ENCODE assay signal across 15 cellular contexts in genomic region chr3:140288575-140288974, GRCh38.
"Had no signal": no experiment of that assay in that cellular context is flagged by ENCODE, and none has a peak within 500 bp of the region (broad histone marks: within the 10 kb centered on the region; RNA-seq: fewer than 3 reads in every experiment).

No MANE protein-coding gene starts in this region.

- H3K4me3 ChIP-seq: left lung, psoas muscle, sigmoid colon, upper lobe of right lung had no signal

- H3K36me3 ChIP-seq: left lung, sigmoid colon, upper lobe of right lung had no signal

- ATAC-seq: effector memory CD8-positive, alpha-beta T cell; left lung; psoas muscle; stimulated activated naive CD8-positive, alpha-beta T cell treated with anti-CD3 and anti-CD28 coated beads, Interleukin-15, Interleukin-2, amounts not matched to agents 100 U/mL and 50 U/mL, for 24 hours; upper lobe of right lung had no signal

- H3K9me3 ChIP-seq: left lung, psoas muscle, sigmoid colon, upper lobe of right lung had no signal

- H3K27ac ChIP-seq: left lung, psoas muscle, sigmoid colon, upper lobe of right lung, VCaP had no signal

- H3K27me3 ChIP-seq: left lung, sigmoid colon had no signal

- H3K4me1 ChIP-seq: left lung, sigmoid colon, upper lobe of right lung had no signal

- DNase-seq: activated CD4-positive, alpha-beta memory T cell treated with anti-CD3 and anti-CD28 coated beads, Interleukin-2, amount 10 ng/mL, durations not matched to agents 7 days and 5 days; central memory CD4-positive, alpha-beta T cell; effector memory CD8-positive, alpha-beta T cell; erythroblast; head of caudate nucleus; left lung; mesenchymal stem cell; psoas muscle; sigmoid colon; stimulated activated CD4-positive, alpha-beta T cell treated with anti-CD3 and anti-CD28 coated beads, Interleukin-4, amount 100 ng/mL, for 1 hour; stimulated activated CD8-positive, alpha-beta memory T cell treated with anti-CD3 and anti-CD28 coated beads, Interleukin-4, amount 100 ng/mL, for 48 hours; stimulated activated naive CD8-positive, alpha-beta T cell treated with anti-CD3 and anti-CD28 coated beads, Interleukin-15, Interleukin-2, amounts not matched to agents 100 U/mL and 50 U/mL, for 24 hours; T-helper 9 cell; upper lobe of right lung had no signal
